17 cellular contexts compared by ENCODE assay signal in the genomic region with DNA sequence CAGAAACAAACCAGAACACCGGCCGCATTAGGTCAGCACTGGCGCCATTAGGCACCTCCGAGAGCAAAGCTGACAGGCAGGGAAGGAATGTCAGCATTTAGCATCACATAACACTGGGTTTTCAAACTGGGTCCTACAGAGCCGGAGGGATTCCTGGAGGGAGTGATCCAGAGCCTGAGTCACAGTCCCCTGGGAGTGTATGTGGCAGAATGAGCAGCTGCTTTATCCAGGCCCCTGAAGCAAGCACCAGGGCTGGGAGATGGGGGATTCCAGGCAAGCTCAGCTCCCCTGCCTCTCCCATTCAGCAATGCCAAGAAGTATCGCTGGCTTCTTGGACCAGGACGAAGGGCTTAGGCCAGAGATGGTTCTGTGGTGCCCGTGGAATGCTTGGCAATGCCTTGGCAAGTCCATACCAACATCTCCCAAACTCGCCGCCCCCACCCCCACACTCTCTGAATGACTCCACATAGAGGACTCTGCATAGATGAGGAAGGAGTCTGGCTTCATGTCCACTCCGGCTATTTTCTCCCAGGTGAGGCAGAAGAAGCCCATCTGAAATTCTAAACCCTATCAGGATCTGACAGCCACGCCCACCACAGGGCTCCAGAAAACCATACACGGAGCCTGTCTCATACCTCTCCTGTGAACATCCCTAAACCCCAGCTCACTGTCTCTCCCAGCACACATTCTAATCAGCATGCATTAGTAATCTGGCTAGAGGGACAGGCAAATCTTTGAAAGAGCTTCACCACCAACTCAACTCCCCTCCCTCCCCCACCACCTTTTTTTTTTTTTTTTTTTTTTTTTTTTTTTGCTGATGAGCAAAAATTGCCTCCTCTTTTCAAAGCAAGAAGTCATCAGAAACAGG. TPM values are rescaled to one million over a fixed set of nuclear protein-coding genes. Genes with fewer than 3 reads are reported as not detected.
DNase-seq lines count a peak whose midpoint lies in the region; ATAC-seq and TF ChIP-seq lines count a peak whose summit lies in the region.
"Had no signal": no experiment of that assay in that cellular context is flagged by ENCODE, and none has a peak within 500 bp of the region (broad histone marks: within the 10 kb centered on the region; RNA-seq: fewer than 3 reads in every experiment).

No MANE protein-coding gene starts in this region.

- ATAC-seq in HG02623 (IDR thresholded peaks at IDR 0.05; ENCODE audit: unreplicated experiment) (no peak), GM18873 (IDR thresholded peaks at IDR 0.05; ENCODE audit: low FRiP score, unreplicated experiment) (no peak)
- ATAC-seq: mucosa of descending colon, T-cell had no signal

- H3K4me1 Mint-ChIP-seq in osteocyte (ENCODE audit: unreplicated experiment), result peaks cover 44% of the 10 kb centered on the region
- H3K4me1 Mint-ChIP-seq in activated T-helper 1 cell treated with anti-CD3 and anti-CD28 coated beads, Interleukin-12 subunit alpha, Interleukin-12 subunit beta, Interleukin-2, Interleukin-4 antibody, amounts not matched to agents 30 ng/mL and 10 ng/mL and 1 ng/mL, durations not matched to agents 14 hours and 24 hours and 36 hours (ENCODE audit: low read depth), result no peaks in the 10 kb centered on the region
- H3K4me1 Mint-ChIP-seq: activated naive CD4-positive, alpha-beta T cell treated with anti-CD3 and anti-CD28 coated beads, Interleukin-2, amount 50 U/mL, for 24 hours had no signal

- intact Hi-C loops in activated T-helper 1 cell treated with anti-CD3 and anti-CD28 coated beads, Interleukin-12 subunit alpha, Interleukin-12 subunit beta, Interleukin-2, Interleukin-4 antibody, amounts not matched to agents 30 ng/mL and 10 ng/mL and 1 ng/mL, durations not matched to agents 14 hours and 24 hours and 36 hours (cut with micrococcal nuclease), result no loop called here

- TF ChIP-seq CTCF in fibroblast of the aortic adventitia (IDR thresholded peaks at IDR 0.05; ENCODE audit: insufficient read depth, low read length) (no peak), osteocyte (IDR thresholded peaks at IDR 0.05) (no peak)

- H3K27me3 Mint-ChIP-seq in osteocyte (ENCODE audit: unreplicated experiment), result no peaks in the 10 kb centered on the region
- H3K27me3 Mint-ChIP-seq in activated T-helper 1 cell treated with anti-CD3 and anti-CD28 coated beads, Interleukin-12 subunit alpha, Interleukin-12 subunit beta, Interleukin-2, Interleukin-4 antibody, amounts not matched to agents 30 ng/mL and 10 ng/mL and 1 ng/mL, durations not matched to agents 14 hours and 24 hours and 36 hours (ENCODE audit: insufficient read depth), result no peaks in the 10 kb centered on the region
- H3K27me3 Mint-ChIP-seq: activated CD4-positive, alpha-beta memory T cell treated with anti-CD3 and anti-CD28 coated beads for 36 hours; activated naive CD4-positive, alpha-beta T cell treated with anti-CD3 and anti-CD28 coated beads, Interleukin-2, amount 50 U/mL, for 24 hours had no signal

- no peak overlapping the region for H3K4me3 ChIP-seq in fibroblast of the aortic adventitia (ENCODE audit: low read depth, low read length)
- H3K4me3 ChIP-seq: heart right ventricle, mucosa of descending colon, spleen had no signal

- H3K4me3 Mint-ChIP-seq in osteocyte (ENCODE audit: unreplicated experiment), result no peak overlapping the region
- no peak overlapping the region for H3K4me3 Mint-ChIP-seq in activated T-helper 1 cell treated with anti-CD3 and anti-CD28 coated beads, Interleukin-12 subunit alpha, Interleukin-12 subunit beta, Interleukin-2, Interleukin-4 antibody, amounts not matched to agents 30 ng/mL and 10 ng/mL and 1 ng/mL, durations not matched to agents 14 hours and 24 hours and 36 hours
- H3K4me3 Mint-ChIP-seq: activated CD4-positive, alpha-beta memory T cell treated with anti-CD3 and anti-CD28 coated beads for 36 hours; activated naive CD4-positive, alpha-beta T cell treated with anti-CD3 and anti-CD28 coated beads, Interleukin-2, amount 50 U/mL, for 24 hours; T-cell had no signal

- H3K27ac Mint-ChIP-seq in osteocyte (ENCODE audit: unreplicated experiment), result peak overlapping the region; percentile 46
- H3K27ac Mint-ChIP-seq in activated T-helper 1 cell treated with anti-CD3 and anti-CD28 coated beads, Interleukin-12 subunit alpha, Interleukin-12 subunit beta, Interleukin-2, Interleukin-4 antibody, amounts not matched to agents 30 ng/mL and 10 ng/mL and 1 ng/mL, durations not matched to agents 14 hours and 24 hours and 36 hours, result no peak overlapping the region
- H3K27ac Mint-ChIP-seq: activated CD4-positive, alpha-beta memory T cell treated with anti-CD3 and anti-CD28 coated beads for 36 hours; activated naive CD4-positive, alpha-beta T cell treated with anti-CD3 and anti-CD28 coated beads, Interleukin-2, amount 50 U/mL, for 24 hours; T-cell had no signal

- H3K9me3 Mint-ChIP-seq in osteocyte (ENCODE audit: unreplicated experiment), result no peaks in the 10 kb centered on the region
- no peaks in the 10 kb centered on the region for H3K9me3 Mint-ChIP-seq in activated T-helper 1 cell treated with anti-CD3 and anti-CD28 coated beads, Interleukin-12 subunit alpha, Interleukin-12 subunit beta, Interleukin-2, Interleukin-4 antibody, amounts not matched to agents 30 ng/mL and 10 ng/mL and 1 ng/mL, durations not matched to agents 14 hours and 24 hours and 36 hours
- H3K9me3 Mint-ChIP-seq: activated CD4-positive, alpha-beta memory T cell treated with anti-CD3 and anti-CD28 coated beads for 36 hours; activated naive CD4-positive, alpha-beta T cell treated with anti-CD3 and anti-CD28 coated beads, Interleukin-2, amount 50 U/mL, for 24 hours; T-cell had no signal

- DNase-seq in ELR (ENCODE audit: low read depth) (peak; percentile 80), NCI-H82 (lab: John Stamatoyannopoulos, UW) (peak; percentile 82), fibroblast of the aortic adventitia (ENCODE audit: low read depth) (peak; percentile 75), osteocyte (ENCODE audit: extremely low spot score, unreplicated experiment) (peak; percentile 85), activated gamma-delta T cell treated with Interleukin-2 at 50 U/mL for 16 hours (no peak)
- DNase-seq in activated T-helper 1 cell treated with anti-CD3 and anti-CD28 coated beads, Interleukin-12 subunit alpha, Interleukin-12 subunit beta, Interleukin-2, Interleukin-4 antibody, amounts not matched to agents 30 ng/mL and 10 ng/mL and 1 ng/mL, durations not matched to agents 14 hours and 24 hours and 36 hours (ENCODE audit: low spot score), result no peak
- DNase-seq: activated CD4-positive, alpha-beta memory T cell treated with anti-CD3 and anti-CD28 coated beads for 36 hours; Calu3; effector memory CD4-positive, alpha-beta T cell; heart right ventricle; mucosa of descending colon; NCI-H187 treated with DMSO at 0.1 percent for 48 hours; T-cell had no signal

- no peaks in the 10 kb centered on the region for H3K36me3 Mint-ChIP-seq in osteocyte (ENCODE audit: unreplicated experiment)
- H3K36me3 Mint-ChIP-seq in activated T-helper 1 cell treated with anti-CD3 and anti-CD28 coated beads, Interleukin-12 subunit alpha, Interleukin-12 subunit beta, Interleukin-2, Interleukin-4 antibody, amounts not matched to agents 30 ng/mL and 10 ng/mL and 1 ng/mL, durations not matched to agents 14 hours and 24 hours and 36 hours (ENCODE audit: low read depth), result no peaks in the 10 kb centered on the region
- H3K36me3 Mint-ChIP-seq: activated CD4-positive, alpha-beta memory T cell treated with anti-CD3 and anti-CD28 coated beads for 36 hours; activated naive CD4-positive, alpha-beta T cell treated with anti-CD3 and anti-CD28 coated beads, Interleukin-2, amount 50 U/mL, for 24 hours; T-cell had no signal

RNA-seq across cellular contexts. Expression of a gene that starts 20.3 kb away (rescaled TPM):
- total RNA-seq in fibroblast of the aortic adventitia (ENCODE audit: low replicate concordance), result 7.0 and 22.2 TPM in 2 replicates
- total RNA-seq in osteocyte, result 18.1 and 18.4 TPM in 2 replicates
- total RNA-seq in activated T-helper 1 cell treated with anti-CD3 and anti-CD28 coated beads, Interleukin-12 subunit alpha, Interleukin-12 subunit beta, Interleukin-2, Interleukin-4 antibody, amounts not matched to agents 30 ng/mL and 10 ng/mL and 1 ng/mL, durations not matched to agents 14 hours and 24 hours and 36 hours, result 0.16 and 0.17 TPM in 2 replicates

Comparison
In these comparisons a context has a peak if more than half of its experiments do, and no peak if none do; other contexts are left out.
1. DNase-seq: peak in ELR (single experiment), NCI-H82 (single experiment), fibroblast of the aortic adventitia (single experiment) and osteocyte (single experiment); none in activated gamma-delta T cell treated with Interleukin-2 at 50 U/mL for 16 hours (single experiment) and activated T-helper 1 cell treated with anti-CD3 and anti-CD28 coated beads, Interleukin-12 subunit alpha, Interleukin-12 subunit beta, Interleukin-2, Interleukin-4 antibody, amounts not matched to agents 30 ng/mL and 10 ng/mL and 1 ng/mL, durations not matched to agents 14 hours and 24 hours and 36 hours (single experiment).